Comparison of ENCODE assay signal across 8 cellular contexts in the genomic region with DNA sequence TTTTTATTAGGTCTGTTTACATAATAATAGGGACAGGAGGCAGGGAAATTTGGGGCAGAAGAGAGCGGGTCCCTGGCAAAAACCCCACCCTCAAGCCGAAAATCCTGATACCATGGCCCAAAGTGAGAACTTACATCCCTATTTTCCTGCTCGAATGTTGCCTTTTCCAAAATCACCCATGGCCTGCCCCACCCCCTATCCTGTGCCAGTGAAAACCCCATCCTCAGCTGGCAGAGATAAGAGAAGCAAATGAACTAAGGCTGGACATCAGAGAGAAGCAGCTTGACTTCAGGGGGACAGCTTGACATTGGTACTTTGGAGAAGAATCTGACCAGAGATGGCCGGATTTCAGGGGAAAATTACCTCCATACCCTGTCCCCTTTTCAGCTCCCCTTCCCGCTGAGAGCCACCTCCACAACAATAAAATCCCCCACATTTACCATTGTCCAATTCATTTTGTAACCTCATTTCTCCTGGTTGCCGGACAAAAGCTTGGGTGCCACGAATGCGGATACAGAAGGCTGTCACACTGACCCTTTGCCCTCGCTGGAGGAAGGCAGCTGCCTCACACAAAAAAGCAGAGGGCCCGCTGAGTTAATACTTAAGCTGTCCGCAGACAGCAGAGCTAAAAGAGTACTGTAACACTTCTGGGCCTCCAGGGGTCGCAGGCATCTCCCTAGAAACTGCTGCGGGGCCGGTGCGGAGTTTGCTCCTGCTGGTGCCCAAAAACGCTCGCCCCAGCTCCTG.
DNase-seq lines count a peak whose midpoint lies in the region; ATAC-seq, FAIRE-seq and TF ChIP-seq lines count a peak whose summit lies in the region.

No MANE protein-coding gene starts in this region.

- H3K27me3 Mint-ChIP-seq in Calu3 (ENCODE audit: unreplicated experiment): no peaks in the 10 kb centered on the region

- H3K27me3 ChIP-seq in GM12878 (replicated peaks in 1 of 2; ENCODE audit: control insufficient read depth in 2 of 2, insufficient read depth in 2 of 2, low read length in 1 of 2): no peaks in the 10 kb centered on the region

- no peak for TF ChIP-seq POLR2A in GM12878 (IDR thresholded peaks at IDR 0.05; ENCODE audit: low read depth, low read length)

- H3K9me3 Mint-ChIP-seq in Calu3 (ENCODE audit: low read depth, unreplicated experiment): no peaks in the 10 kb centered on the region

- H3K9me3 ChIP-seq in GM12878 (replicated peaks; ENCODE audit: control insufficient read depth, insufficient read depth, low read length): no peaks in the 10 kb centered on the region

- 27% methylated on average over 17 of the region's 17 CpGs for WGBS in GM12878 (ENCODE audit: insufficient coverage, insufficient replicate concordance, low lambda C conversion rate, missing lambda C conversion rate)

- TF ChIP-seq CTCF in Calu3 (IDR thresholded peaks at IDR 0.05; ENCODE audit: unreplicated experiment) (peak; percentile 62), GM12878 (IDR thresholded peaks at IDR 0.05 in 2 of 3, conservative IDR thresholded peaks at IDR 0.05 in 1 of 3; ENCODE audit: control insufficient read depth in 2 of 3, extremely low read depth in 1 of 3, insufficient read depth in 1 of 3, low read depth in 3 of 3, low read length in 3 of 3) (peak; percentile 4 to 31 (median 25); a peak in 1 of 6 replicates)

- no peak overlapping the region for H3K9ac ChIP-seq in GM12878 (ENCODE audit: control insufficient read depth, insufficient read depth, low read length)

- CTCF ChIA-PET in Calu3 (lab: Charles Lee): interaction anchor here (0.7 to 1.4 kb wide), 8 partner anchors 13 to 982 kb away, joined by 3 to 7 read pairs (median 4); no protein-coding TSS in a partner anchor
- CTCF ChIA-PET in GM12878 (lab: Yijun Ruan, JAX): interaction anchor here (0.8 to 2.0 kb wide), 3 partner anchors 13 to 652 kb away, joined by 3 to 7 read pairs (median 3); no protein-coding TSS in a partner anchor

- peak; percentile 55 for DNase-seq in Calu3
- no peak for DNase-seq in GM12878 (ENCODE audit: low read depth, low spot score)
- DNase-seq in left kidney (ENCODE audit: low read depth, low spot score): peak; percentile 85
- no peak for DNase-seq in DMS153 treated with DMSO at 0.1 percent for 48 hours (lab: John Stamatoyannopoulos, UW; ENCODE audit: unreplicated experiment)
- no peak for DNase-seq in CD1c-positive myeloid dendritic cell (ENCODE audit: extremely low spot score)
- DNase-seq in activated CD8-positive, alpha-beta memory T cell treated with anti-CD3 and anti-CD28 coated beads, Interleukin-2, amount 50 U/mL, for 4 hours: no peak
- DNase-seq in LoVo (ENCODE audit: low spot score): no peak

- no peak overlapping the region for H3K4me3 ChIP-seq in GM12878

- no peaks in the 10 kb centered on the region for H4K20me1 ChIP-seq in GM12878 (ENCODE audit: control insufficient read depth, insufficient read depth)

- TF ChIP-seq RAD21 in GM12878 (IDR thresholded peaks at IDR 0.05; ENCODE audit: insufficient read depth, low read depth, low read length): 0 out of 2 replicates have a peak, but pooled peaks have one; percentile 6

- H3K27ac Mint-ChIP-seq in Calu3 (ENCODE audit: unreplicated experiment): no peak overlapping the region

- H2AFZ ChIP-seq in GM12878 (ENCODE audit: control insufficient read depth, low read depth, low read length): no peak overlapping the region

- H3K27ac ChIP-seq in GM12878 (ENCODE audit: control insufficient read depth, insufficient read depth): no peak overlapping the region

- H3K36me3 Mint-ChIP-seq in Calu3 (ENCODE audit: insufficient read depth, unreplicated experiment): no peaks in the 10 kb centered on the region

- no peak for TF ChIP-seq EP300 in GM12878 (IDR thresholded peaks at IDR 0.05; ENCODE audit: borderline replicate concordance in 1 of 2, control insufficient read depth in 1 of 2, low read depth in 2 of 2, low read length in 2 of 2)

- H3K4me2 ChIP-seq in GM12878 (ENCODE audit: control insufficient read depth, insufficient read depth): no peak overlapping the region

- intact Hi-C loops in Calu3 (cut with micrococcal nuclease; ENCODE audit: unreplicated experiment): loop anchor here (5.0 kb wide), 1 partner anchor 257 kb away; no protein-coding TSS in a partner anchor
- intact Hi-C loops in GM12878 (cut with micrococcal nuclease; ENCODE audit: unreplicated experiment): no loop called here

- POLR2A ChIA-PET in GM12878 (lab: Charles Lee): no interaction called here

- no peak for FAIRE-seq in GM12878 (lab: Jason Lieb, UNC)

- H3K4me1 Mint-ChIP-seq in Calu3 (ENCODE audit: low read depth, unreplicated experiment): no peaks in the 10 kb centered on the region

- H3K4me1 ChIP-seq in GM12878 (ENCODE audit: control insufficient read depth, insufficient read depth, low read length): no peaks in the 10 kb centered on the region

- no peaks in the 10 kb centered on the region for H3K36me3 ChIP-seq in GM12878 (ENCODE audit: control insufficient read depth in 2 of 2, insufficient read depth in 2 of 2, low read length in 1 of 2)

- SMC1A ChIA-PET in GM12878 (lab: Charles Lee; ENCODE audit: uncharacterized antibody, unreplicated experiment): no interaction called here

- in situ Hi-C loops in GM12878 (cut with MboI): no loop called here

- no peaks in the 10 kb centered on the region for H3K79me2 ChIP-seq in GM12878 (ENCODE audit: control insufficient read depth, insufficient read depth, low read length)

- ATAC-seq in HG03432 (IDR thresholded peaks at IDR 0.05; ENCODE audit: unreplicated experiment) (peak; percentile 54), GM12878 (peak; percentile 65)

- RAD21 ChIA-PET in GM12878 (lab: Charles Lee; ENCODE audit: unreplicated experiment): no interaction called here

- H3K4me3 Mint-ChIP-seq in Calu3 (ENCODE audit: low read depth, unreplicated experiment): peak overlapping the region; percentile 55

- BruUV-seq in Calu3 (replicated peaks; lab: Mats Ljungman, UMichigan) (no TSS peak), GM12878 (replicated peaks; lab: Mats Ljungman, UMichigan) (no TSS peak)

TF ChIP-seq in GM12878, 131 proteins besides CTCF, POLR2A, EP300 and RAD21 (continues in another document):
- TF ChIP-seq GATAD2B (conservative IDR thresholded peaks at IDR 0.05; ENCODE audit: low read depth) (no peak), SUZ12 (IDR thresholded peaks at IDR 0.05; ENCODE audit: unreplicated experiment) (no peak), EED (IDR thresholded peaks at IDR 0.05; ENCODE audit: low read depth) (no peak), MXI1 (IDR thresholded peaks at IDR 0.05; ENCODE audit: low read depth, low read length) (no peak), SMARCA5 (IDR thresholded peaks at IDR 0.05) (no peak), FOXM1 (IDR thresholded peaks at IDR 0.05; ENCODE audit: low read depth, low read length) (no peak), ATF3 (IDR thresholded peaks at IDR 0.05; ENCODE audit: borderline replicate concordance, extremely low read depth, low read depth, low read length) (no peak), CHD1 (IDR thresholded peaks at IDR 0.05; ENCODE audit: low read depth, low read length) (no peak), CHD4 (IDR thresholded peaks at IDR 0.05) (no peak), MLLT1 (IDR thresholded peaks at IDR 0.05) (no peak), RAD51 (IDR thresholded peaks at IDR 0.05) (no peak), GABPA (IDR thresholded peaks at IDR 0.05; ENCODE audit: low read depth) (no peak), TCF12 (IDR thresholded peaks at IDR 0.05; ENCODE audit: low read depth, low read length) (no peak), KDM1A (IDR thresholded peaks at IDR 0.05; ENCODE audit: borderline replicate concordance) (no peak), MYB (IDR thresholded peaks at IDR 0.05; ENCODE audit: borderline replicate concordance, low read depth, low read length) (no peak)
- TF ChIP-seq, protein P1, sequence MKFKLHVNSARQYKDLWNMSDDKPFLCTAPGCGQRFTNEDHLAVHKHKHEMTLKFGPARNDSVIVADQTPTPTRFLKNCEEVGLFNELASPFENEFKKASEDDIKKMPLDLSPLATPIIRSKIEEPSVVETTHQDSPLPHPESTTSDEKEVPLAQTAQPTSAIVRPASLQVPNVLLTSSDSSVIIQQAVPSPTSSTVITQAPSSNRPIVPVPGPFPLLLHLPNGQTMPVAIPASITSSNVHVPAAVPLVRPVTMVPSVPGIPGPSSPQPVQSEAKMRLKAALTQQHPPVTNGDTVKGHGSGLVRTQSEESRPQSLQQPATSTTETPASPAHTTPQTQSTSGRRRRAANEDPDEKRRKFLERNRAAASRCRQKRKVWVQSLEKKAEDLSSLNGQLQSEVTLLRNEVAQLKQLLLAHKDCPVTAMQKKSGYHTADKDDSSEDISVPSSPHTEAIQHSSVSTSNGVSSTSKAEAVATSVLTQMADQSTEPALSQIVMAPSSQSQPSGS (IDR thresholded peaks at IDR 0.05; ENCODE audit: low read length): no peak

Comparison
In these comparisons a context has a peak if more than half of its experiments do, and no peak if none do; other contexts are left out.
1. DNase-seq: peak in Calu3 (single experiment) and left kidney (single experiment); none in GM12878 (single experiment), DMS153 treated with DMSO at 0.1 percent for 48 hours (single experiment), CD1c-positive myeloid dendritic cell (single experiment), activated CD8-positive, alpha-beta memory T cell treated with anti-CD3 and anti-CD28 coated beads, Interleukin-2, amount 50 U/mL, for 4 hours (single experiment) and LoVo (single experiment).